Comparison of ENCODE assay signal across 26 cellular contexts in the genomic region with DNA sequence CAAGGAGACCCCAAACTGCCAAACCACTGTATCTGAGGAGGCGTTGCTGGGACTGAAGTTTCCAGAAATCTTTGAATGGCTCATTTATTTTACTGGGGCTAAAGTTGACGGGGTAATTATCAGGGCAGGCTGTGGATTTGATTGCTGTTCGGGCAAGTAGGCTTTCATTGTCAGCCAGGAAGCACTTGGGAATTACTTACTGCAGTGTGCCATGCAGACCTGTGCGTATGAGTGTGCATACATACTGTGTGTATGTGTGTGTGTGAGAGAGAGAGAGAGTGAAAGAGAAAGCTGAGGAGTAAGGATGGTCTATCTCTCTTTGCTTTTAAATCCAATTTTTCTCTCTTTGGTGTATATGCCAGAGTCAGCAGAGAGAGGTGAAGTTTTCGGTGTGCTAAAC.
"Had no signal": no experiment of that assay in that cellular context is flagged by ENCODE, and none has a peak within 500 bp of the region (broad histone marks: within the 10 kb centered on the region; RNA-seq: fewer than 3 reads in every experiment).

No MANE protein-coding gene starts in this region.

- H3K4me3 ChIP-seq: coronary artery, sigmoid colon, stomach, thyroid gland, upper lobe of left lung had no signal

- H3K27ac Mint-ChIP-seq: immature natural killer cell; naive thymus-derived CD8-positive, alpha-beta T cell; progenitor cell of endocrine pancreas; stimulated activated effector memory CD8-positive, alpha-beta T cell treated with anti-CD3 and anti-CD28 coated beads, Interleukin-12 subunit alpha, Interleukin-12 subunit beta, amount 100 ng/mL, for 72 hours had no signal

- H3K27ac ChIP-seq: coronary artery, parathyroid adenoma, sigmoid colon, stomach, thyroid gland, upper lobe of left lung had no signal

- H3K36me3 Mint-ChIP-seq: stimulated activated effector memory CD8-positive, alpha-beta T cell treated with anti-CD3 and anti-CD28 coated beads, Interleukin-12 subunit alpha, Interleukin-12 subunit beta, amount 100 ng/mL, for 72 hours had no signal

- H3K9ac ChIP-seq: parathyroid adenoma had no signal

- ATAC-seq: left lobe of liver; naive thymus-derived CD8-positive, alpha-beta T cell; right cardiac atrium had no signal

- FAIRE-seq: endothelial cell of umbilical vein, frontal cortex, urothelium cell line had no signal

- H3K4me1 Mint-ChIP-seq: immature natural killer cell; naive thymus-derived CD8-positive, alpha-beta T cell; stimulated activated effector memory CD8-positive, alpha-beta T cell treated with anti-CD3 and anti-CD28 coated beads, Interleukin-12 subunit alpha, Interleukin-12 subunit beta, amount 100 ng/mL, for 72 hours had no signal

- H3K4me1 ChIP-seq: parathyroid adenoma, sigmoid colon, stomach, thyroid gland, upper lobe of left lung had no signal

- H3K4me3 Mint-ChIP-seq: immature natural killer cell; naive thymus-derived CD8-positive, alpha-beta T cell; stimulated activated effector memory CD8-positive, alpha-beta T cell treated with anti-CD3 and anti-CD28 coated beads, Interleukin-12 subunit alpha, Interleukin-12 subunit beta, amount 100 ng/mL, for 72 hours had no signal

- H2AFZ ChIP-seq: parathyroid adenoma had no signal

- DNase-seq: dermis blood vessel endothelial cell; effector memory CD4-positive, alpha-beta T cell; hypothalamus; immature natural killer cell; islet precursor cell; kidney glomerular epithelial cell; mesendoderm; midbrain; naive thymus-derived CD8-positive, alpha-beta T cell; occipital lobe; right cardiac atrium; sigmoid colon; stimulated activated CD4-positive, alpha-beta T cell treated with anti-CD3 and anti-CD28 coated beads, Interleukin-2, amount 100 ng/mL, for 24 hours; stimulated activated CD4-positive, alpha-beta T cell treated with anti-CD3 and anti-CD28 coated beads, Interleukin-4, amount 100 ng/mL, for 24 hours; stimulated activated naive CD4-positive, alpha-beta T cell treated with Interleukin-2 at 50 U/mL for 16 hours; stomach; thyroid gland; upper lobe of left lung had no signal

- H3K9me3 ChIP-seq: sigmoid colon, stomach, thyroid gland, upper lobe of left lung had no signal

- H3K27me3 Mint-ChIP-seq: progenitor cell of endocrine pancreas had no signal

- H3K79me2 ChIP-seq: parathyroid adenoma had no signal

- H3K36me3 ChIP-seq: sigmoid colon, stomach, thyroid gland, upper lobe of left lung had no signal

- H3K27me3 ChIP-seq: sigmoid colon, stomach, thyroid gland, upper lobe of left lung had no signal
